ENCODE assay signal across 10 cellular contexts in genomic region chr17:77164483-77165030, GRCh38. TPM values are rescaled to one million over a fixed set of nuclear protein-coding genes. Genes with fewer than 3 reads are reported as not detected.
DNase-seq lines count a peak whose midpoint lies in the region; ATAC-seq, FAIRE-seq and TF ChIP-seq lines count a peak whose summit lies in the region.
"Had no signal": no experiment of that assay in that cellular context is flagged by ENCODE, and none has a peak within 500 bp of the region (broad histone marks: within the 10 kb centered on the region; RNA-seq: fewer than 3 reads in every experiment).

No MANE protein-coding gene starts in this region.

- H3K4me1 ChIP-seq in HepG2 (ENCODE audit: insufficient read depth, low read length) = peaks cover 59% of the 10 kb centered on the region
- H3K4me1 ChIP-seq in uterus = peaks cover 0 to 6% of the 10 kb centered on the region in 2 donors

- BruUV-seq in HepG2 (replicated peaks; lab: Mats Ljungman, UMichigan) = no TSS peak

- peaks cover 21% of the 10 kb centered on the region for H3K9me3 ChIP-seq in HepG2 (ENCODE audit: low read length)
- H3K9me3 ChIP-seq in uterus = peaks cover 0 to 5% of the 10 kb centered on the region in 2 donors

- H3K4me3 ChIP-seq in HepG2 (replicated peaks in 1 of 3; ENCODE audit: insufficient read depth in 1 of 3, low read depth in 2 of 3, low read length in 3 of 3) (no peak overlapping the region), uterus (no peak overlapping the region)

- TF ChIP-seq POLR2A in HepG2 (IDR thresholded peaks at IDR 0.05; ENCODE audit: insufficient read depth in 1 of 2, low read depth in 2 of 2, low read length in 2 of 2) = no peak
- no peak for TF ChIP-seq POLR2A in uterus (IDR thresholded peaks at IDR 0.05)

- intact Hi-C loops in Right ventricle myocardium inferior (cut with DNase I) (no loop called here), cardiac septum (cut with DNase I) (no loop called here), HepG2 (cut with micrococcal nuclease; ENCODE audit: unreplicated experiment) (loop anchor here (5.0 kb wide), 1 partner anchor 43 kb away; no protein-coding TSS in a partner anchor), uterus (cut with DNase I; ENCODE audit: low total_unique reads) (no loop called here)

- in situ Hi-C loops in HepG2 (cut with HindIII; ENCODE audit: extremely low pct_ligation_motif_present, low pct_unique_long_range_greater_than_20kb) = no loop called here

- peak; percentile 74 for ATAC-seq in Right ventricle myocardium inferior
- no peak for ATAC-seq in activated T-helper 17 cell treated with anti-CD3 and anti-CD28 coated beads, Interleukin-2, amount 50 U/mL, for 72 hours (replicated peaks)
- peak; percentile 40 for ATAC-seq in HepG2
- ATAC-seq in GM19351 (IDR thresholded peaks at IDR 0.05; ENCODE audit: unreplicated experiment) = no peak
- ATAC-seq in GM21526 (IDR thresholded peaks at IDR 0.05; ENCODE audit: low FRiP score, unreplicated experiment) = no peak

- TF ChIP-seq EP300 in HepG2 (IDR thresholded peaks at IDR 0.05; ENCODE audit: low read depth in 2 of 2, low read length in 2 of 2) = no peak
- no peak for TF ChIP-seq EP300 in HepG2 (CRISPR knock-in tag; IDR thresholded peaks at IDR 0.05; ENCODE audit: borderline replicate concordance)

- H4K20me1 ChIP-seq in HepG2 (ENCODE audit: insufficient read depth, low read length) = peaks cover 3% of the 10 kb centered on the region; the same call in 1 of the 2 replicates

- H3K27me3 ChIP-seq in HepG2 (ENCODE audit: control insufficient read depth in 1 of 2, insufficient read depth in 2 of 2, low read length in 2 of 2) (no peaks in the 10 kb centered on the region), uterus (no peaks in the 10 kb centered on the region)

- peaks cover 40% of the 10 kb centered on the region for H3K79me2 ChIP-seq in HepG2 (ENCODE audit: insufficient read depth, low read length)

- no peak for FAIRE-seq in HepG2 (lab: Jason Lieb, UNC)

- peaks cover 75% of the 10 kb centered on the region for H3K36me3 Mint-ChIP-seq in activated T-helper 17 cell treated with anti-CD3 and anti-CD28 coated beads, Interleukin-2, amount 50 U/mL, for 72 hours (ENCODE audit: low read depth)

- CTCF ChIA-PET in HepG2 (lab: Yijun Ruan, JAX; ENCODE audit: low intra/inter-chr PET ratio, low total read pairs) = no interaction called here

- H3K27ac ChIP-seq in HepG2 (ENCODE audit: extremely low read length, insufficient read depth, low read length) (peak overlapping the region; percentile 3), uterus (peak overlapping the region in 1 of 2 donors; percentile 48)

- no peak for TF ChIP-seq RAD21 in HepG2 (CRISPR knock-in tag; IDR thresholded peaks at IDR 0.05)

- H2AFZ ChIP-seq in HepG2 (ENCODE audit: low read length) = no peak overlapping the region

- 83% methylated on average over 6 of the region's 6 CpGs for WGBS in HepG2 (ENCODE audit: low lambda C conversion rate)

- H3K27ac Mint-ChIP-seq in activated T-helper 17 cell treated with anti-CD3 and anti-CD28 coated beads, Interleukin-2, amount 50 U/mL, for 72 hours = peak overlapping the region; percentile 47

- no peaks in the 10 kb centered on the region for H3K27me3 Mint-ChIP-seq in activated T-helper 17 cell treated with anti-CD3 and anti-CD28 coated beads, Interleukin-2, amount 50 U/mL, for 72 hours

- H3K4me1 Mint-ChIP-seq in activated T-helper 17 cell treated with anti-CD3 and anti-CD28 coated beads, Interleukin-2, amount 50 U/mL, for 72 hours = peaks cover 28% of the 10 kb centered on the region

- no peak for TF ChIP-seq CTCF in HepG2 (CRISPR knock-in tag; IDR thresholded peaks at IDR 0.05)
- TF ChIP-seq CTCF in uterus (IDR thresholded peaks at IDR 0.05) = no peak

- H3K36me3 ChIP-seq in HepG2 (replicated peaks in 1 of 2; ENCODE audit: control insufficient read depth in 1 of 2, insufficient read depth in 2 of 2, low read length in 2 of 2) (peaks cover 2 to 29% of the 10 kb centered on the region in 2 experiments), uterus (no peaks in the 10 kb centered on the region)

- peaks cover 8% of the 10 kb centered on the region for H3K9me3 Mint-ChIP-seq in activated T-helper 17 cell treated with anti-CD3 and anti-CD28 coated beads, Interleukin-2, amount 50 U/mL, for 72 hours

- H3K4me3 Mint-ChIP-seq in activated T-helper 17 cell treated with anti-CD3 and anti-CD28 coated beads, Interleukin-2, amount 50 U/mL, for 72 hours = peak overlapping the region; percentile 11

- DNase-seq in Right ventricle myocardium inferior (ENCODE audit: missing footprints) (no peak), cardiac septum (ENCODE audit: low spot score) (no peak), HepG2 (ENCODE audit: low spot score) (peak; percentile 43), uterus (no peak), HuH-7 (ENCODE audit: low spot score) (no peak)
- DNase-seq: DND-41; stimulated activated CD4-positive, alpha-beta T cell treated with anti-CD3 and anti-CD28 coated beads, Interleukin-15, amount 100 ng/mL, for 24 hours had no signal

- no peak overlapping the region for H3K9ac ChIP-seq in HepG2 (ENCODE audit: insufficient read depth, low read depth, low read length)

- POLR2A ChIA-PET in HepG2 (lab: Yijun Ruan, JAX) = interaction anchor here (2.7 kb wide), 1 partner anchor 24 kb away, joined by 8 read pairs; the partner anchor contains the start of gene SEC14L1

- no peak overlapping the region for H3K4me2 ChIP-seq in HepG2 (ENCODE audit: low read depth, low read length)

TF ChIP-seq in HepG2, 621 proteins besides CTCF, POLR2A, EP300 and RAD21 (continues in another document):
- TF ChIP-seq, protein P1, sequence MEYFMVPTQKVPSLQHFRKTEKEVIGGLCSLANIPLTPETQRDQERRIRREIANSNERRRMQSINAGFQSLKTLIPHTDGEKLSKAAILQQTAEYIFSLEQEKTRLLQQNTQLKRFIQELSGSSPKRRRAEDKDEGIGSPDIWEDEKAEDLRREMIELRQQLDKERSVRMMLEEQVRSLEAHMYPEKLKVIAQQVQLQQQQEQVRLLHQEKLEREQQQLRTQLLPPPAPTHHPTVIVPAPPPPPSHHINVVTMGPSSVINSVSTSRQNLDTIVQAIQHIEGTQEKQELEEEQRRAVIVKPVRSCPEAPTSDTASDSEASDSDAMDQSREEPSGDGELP (IDR thresholded peaks at IDR 0.05; ENCODE audit: borderline replicate concordance, low read depth) = 0 out of 2 replicates have a peak, but pooled peaks have one; percentile 29
- TF ChIP-seq ZSCAN25 (CRISPR knock-in tag; IDR thresholded peaks at IDR 0.05) = 0 out of 2 replicates have a peak, but pooled peaks have one; percentile 25
- no peak for TF ChIP-seq ZIK1 (CRISPR knock-in tag; IDR thresholded peaks at IDR 0.05; ENCODE audit: borderline replicate concordance, low read depth)
- no peak for TF ChIP-seq GLMP (CRISPR knock-in tag; IDR thresholded peaks at IDR 0.05; ENCODE audit: borderline replicate concordance)
- TF ChIP-seq FOXA1 (IDR thresholded peaks at IDR 0.05) = no peak
- TF ChIP-seq FOXA1 (CRISPR knock-in tag; IDR thresholded peaks at IDR 0.05) = 0 out of 2 replicates have a peak, but pooled peaks have one; percentile 37

RNA-seq across cellular contexts. Expression of gene SEC14L1, which starts 23.8 kb away (rescaled TPM):
- total RNA-seq in Right ventricle myocardium inferior (65.5 TPM), cardiac septum (44.2 TPM), HepG2 (2016; rRNA removed; fragmentation: Illumina TruSeq; extraction: Trizol) (43.9 and 62.5 TPM in 2 replicates), uterus (100 to 1,000 TPM in 1 of 4 donors, 10 to 100 TPM in 3; 38.2 to 128 (median 42.6) TPM)
- total RNA-seq in activated T-helper 17 cell treated with anti-CD3 and anti-CD28 coated beads, Interleukin-2, amount 50 U/mL, for 72 hours = 10 to 100 TPM; 89.3 to 98.4 TPM
- total RNA-seq in HepG2 (2016; cell fraction: cytosol; rRNA removed; fragmentation: Illumina TruSeq; extraction: Trizol; ENCODE audit: low read depth) = 22.8 and 28.1 TPM in 2 replicates
- 51.1 and 57.5 TPM in 2 replicates for total RNA-seq in HepG2 (2016; cell fraction: insoluble cytoplasmic fraction; rRNA removed; fragmentation: Illumina TruSeq; extraction: Trizol)
- total RNA-seq in HepG2 (2016; cell fraction: membrane; rRNA removed; fragmentation: Illumina TruSeq; extraction: Trizol) = 75.8 and 78.7 TPM in 2 replicates
- 34.2 and 41.8 TPM in 2 replicates for total RNA-seq in HepG2 (2016; cell fraction: nucleus; rRNA removed; fragmentation: Illumina TruSeq; extraction: Trizol)
- 26.3 and 27.0 TPM in 2 replicates for polyA plus RNA-seq in HepG2 (2011; rRNA removed)
- 17.3 and 23.1 TPM in 2 replicates for polyA plus RNA-seq in HepG2 (2011; cell fraction: cytosol; rRNA removed)
- 30.8 and 49.2 TPM in 2 replicates for polyA plus RNA-seq in HepG2 (2011; cell fraction: nucleus; rRNA removed)
- 37.6 and 54.7 TPM in 2 replicates for polyA plus RNA-seq in HepG2 (2012)
- polyA plus RNA-seq in HepG2 (2016; cell fraction: cytosol; fragmentation: Illumina TruSeq; extraction: Trizol; ENCODE audit: low read depth) = 30.8 and 38.2 TPM in 2 replicates
- 57.4 and 67.9 TPM in 2 replicates for polyA plus RNA-seq in HepG2 (2016; cell fraction: insoluble cytoplasmic fraction; fragmentation: Illumina TruSeq; extraction: Trizol; ENCODE audit: low read depth)
- 55.3 and 57.7 TPM in 2 replicates for polyA plus RNA-seq in HepG2 (2016; cell fraction: membrane; fragmentation: Illumina TruSeq; extraction: Trizol; ENCODE audit: low read depth)
- polyA plus RNA-seq in HepG2 (2016; cell fraction: nucleus; fragmentation: Illumina TruSeq; extraction: Trizol; ENCODE audit: insufficient read depth, low read depth) = 56.1 and 65.2 TPM in 2 replicates
- polyA minus RNA-seq in HepG2 (2011; rRNA and poly(A)+ RNA removed; ENCODE audit: low replicate concordance) = 16.4 and 49.1 TPM in 2 replicates
- polyA minus RNA-seq in HepG2 (2011; cell fraction: cytosol; rRNA and poly(A)+ RNA removed) = 23.7 and 34.8 TPM in 2 replicates
- 29.4 and 35.6 TPM in 2 replicates for polyA minus RNA-seq in HepG2 (2011; cell fraction: nucleus; rRNA and poly(A)+ RNA removed)

Comparison
In these comparisons a context has a peak if more than half of its experiments do, and no peak if none do; other contexts are left out.
1. ATAC-seq: peak in Right ventricle myocardium inferior (single experiment) and HepG2 (single experiment); none in activated T-helper 17 cell treated with anti-CD3 and anti-CD28 coated beads, Interleukin-2, amount 50 U/mL, for 72 hours (single experiment), GM19351 (single experiment) and GM21526 (single experiment).